Comparison of ENCODE assay signal across 8 cellular contexts in genomic region chr3:127589600-127590281, GRCh38. TPM values are rescaled to one million over a fixed set of nuclear protein-coding genes. Genes with fewer than 3 reads are reported as not detected.
DNase-seq lines count a peak whose midpoint lies in the region; ATAC-seq lines count a peak whose summit lies in the region.

No MANE protein-coding gene starts in this region.

- H3K9me3 ChIP-seq in trophoblast cell (ENCODE audit: insufficient read depth, low read depth, low read length) = no peaks in the 10 kb centered on the region

- H2BK120ac ChIP-seq in trophoblast cell (ENCODE audit: insufficient read depth, low read length, poor library complexity) = peak overlapping the region; percentile 55

- H3K4me1 Mint-ChIP-seq in activated T-cell treated with anti-CD3 and anti-CD28 coated beads, Interleukin-2, amount 50 U/mL, for 72 hours (ENCODE audit: low read depth) = peaks cover 24% of the 10 kb centered on the region

- peak overlapping the region; percentile 65 for H3K14ac ChIP-seq in trophoblast cell (ENCODE audit: low read length)

- H3K4me2 ChIP-seq in trophoblast cell (ENCODE audit: low read length) = peak overlapping the region; percentile 87

- H3K27ac ChIP-seq in trophoblast cell (ENCODE audit: low read depth, low read length) = peak overlapping the region; percentile 8

- peaks cover 8% of the 10 kb centered on the region for H3K79me2 ChIP-seq in trophoblast cell (ENCODE audit: control insufficient read depth, insufficient read depth, low read length, poor library complexity)

- H3K79me1 ChIP-seq in trophoblast cell (ENCODE audit: low read length) = peaks cover 3% of the 10 kb centered on the region

- H3K36me3 ChIP-seq in trophoblast cell (ENCODE audit: control insufficient read depth in 1 of 2, insufficient read depth in 2 of 2, low read length in 2 of 2) = no peaks in the 10 kb centered on the region

- no peaks in the 10 kb centered on the region for H3K27me3 Mint-ChIP-seq in activated T-cell treated with anti-CD3 and anti-CD28 coated beads, Interleukin-2, amount 50 U/mL, for 72 hours (ENCODE audit: low read depth)

- peaks cover 17 to 41% of the 10 kb centered on the region in 2 experiments for H3K4me1 ChIP-seq in trophoblast cell (ENCODE audit: control insufficient read depth in 1 of 2, insufficient read depth in 2 of 2, low read length in 2 of 2)

- H3K23ac ChIP-seq in trophoblast cell (ENCODE audit: low read length) = no peak overlapping the region

- peak overlapping the region; percentile 81 for H2AFZ ChIP-seq in trophoblast cell (ENCODE audit: insufficient read depth, low read length, poor library complexity)

- no peak overlapping the region for H2AK5ac ChIP-seq in trophoblast cell (ENCODE audit: low read length)

- WGBS in trophoblast cell (ENCODE audit: extremely low coverage, insufficient coverage, insufficient read length) = no CpG with 5 or more reads among the region's 56 CpGs

- peak overlapping the region; percentile 91 to 96 for H3K4me3 Mint-ChIP-seq in activated T-cell treated with anti-CD3 and anti-CD28 coated beads, Interleukin-2, amount 50 U/mL, for 72 hours

- H4K12ac ChIP-seq in trophoblast cell (ENCODE audit: low read depth, low read length) = peak overlapping the region; percentile 48

- peak overlapping the region; percentile 85 for H3K4me3 ChIP-seq in trophoblast cell (ENCODE audit: low read depth, low read length)

- H3K18ac ChIP-seq in trophoblast cell (ENCODE audit: low read length) = peak overlapping the region; percentile 79

- H2BK5ac ChIP-seq in trophoblast cell (ENCODE audit: low read depth, low read length, poor library complexity) = peak overlapping the region; percentile 41

- H3K4ac ChIP-seq in trophoblast cell (ENCODE audit: low read depth, low read length) = peak overlapping the region; percentile 42

- no peaks in the 10 kb centered on the region for H3K27me3 ChIP-seq in trophoblast cell (ENCODE audit: insufficient read depth, low read length)

- no peak overlapping the region for H2BK12ac ChIP-seq in trophoblast cell (ENCODE audit: low read length)

- H3K9me3 Mint-ChIP-seq in activated T-cell treated with anti-CD3 and anti-CD28 coated beads, Interleukin-2, amount 50 U/mL, for 72 hours = no peaks in the 10 kb centered on the region

- H4K91ac ChIP-seq in trophoblast cell (ENCODE audit: low read depth, low read length) = peak overlapping the region; percentile 80

- peak overlapping the region; percentile 87 for H3K9ac ChIP-seq in trophoblast cell (ENCODE audit: low read length)

- no peaks in the 10 kb centered on the region for H3K36me3 Mint-ChIP-seq in activated T-cell treated with anti-CD3 and anti-CD28 coated beads, Interleukin-2, amount 50 U/mL, for 72 hours (ENCODE audit: insufficient read depth in 2 of 2)

- ATAC-seq in HG03175 (IDR thresholded peaks at IDR 0.05; ENCODE audit: unreplicated experiment) = peak; percentile 7
- peak in 1 of 2 donors; percentile 2 for ATAC-seq in activated T-cell treated with anti-CD3 and anti-CD28 coated beads, Interleukin-2, amount 50 U/mL, for 72 hours (replicated peaks in 1 of 2)
- no peak for ATAC-seq in HG03571 (IDR thresholded peaks at IDR 0.05; ENCODE audit: unreplicated experiment)

- H4K8ac ChIP-seq in trophoblast cell (ENCODE audit: low read depth, low read length) = peak overlapping the region; percentile 82

- DNase-seq in activated CD4-positive, alpha-beta T cell treated with anti-CD3 and anti-CD28 coated beads for 48 hours = peak; percentile 36
- DNase-seq in activated CD4-positive, alpha-beta T cell treated with anti-CD3 and anti-CD28 coated beads for 1 hour = no peak
- peak; percentile 19 to 23 for DNase-seq in activated T-cell treated with anti-CD3 and anti-CD28 coated beads, Interleukin-2, amount 50 U/mL, for 72 hours
- DNase-seq in glomerular visceral epithelial cell (ENCODE audit: extremely low spot score) (peak; percentile 13), trophoblast cell (peak in 1 of 2 donors; percentile 33), GOT3 (lab: John Stamatoyannopoulos, UW) (no peak)

- peak overlapping the region; percentile 70 for H3K27ac Mint-ChIP-seq in activated T-cell treated with anti-CD3 and anti-CD28 coated beads, Interleukin-2, amount 50 U/mL, for 72 hours

RNA-seq across cellular contexts. Expression of gene TPRA1, which starts 0.8 kb away (rescaled TPM):
- 10 to 100 TPM; 31.1 to 39.0 TPM for total RNA-seq in activated T-cell treated with anti-CD3 and anti-CD28 coated beads, Interleukin-2, amount 50 U/mL, for 72 hours
- 11.5 and 13.0 TPM in 2 replicates for polyA plus RNA-seq in trophoblast cell (2013)

RNA-seq across cellular contexts. Expression of gene MCM2, which starts 8.5 kb away (rescaled TPM):
- total RNA-seq in activated T-cell treated with anti-CD3 and anti-CD28 coated beads, Interleukin-2, amount 50 U/mL, for 72 hours = 100 to 1,000 TPM; 122 to 219 TPM
- polyA plus RNA-seq in trophoblast cell (2013) = 15.4 and 15.8 TPM in 2 replicates

RNA-seq across cellular contexts. Expression of gene PODXL2, which starts 39.2 kb away (rescaled TPM):
- total RNA-seq in activated T-cell treated with anti-CD3 and anti-CD28 coated beads, Interleukin-2, amount 50 U/mL, for 72 hours = 1 to 10 TPM in 1 of 2 donors, under 1 TPM in 1; 0.14 to 1.4 TPM
- 0.61 and 0.78 TPM in 2 replicates for polyA plus RNA-seq in trophoblast cell (2013)

Comparison
In these comparisons a context has a peak if more than half of its experiments do, and no peak if none do; other contexts are left out.
1. DNase-seq: peak in activated CD4-positive, alpha-beta T cell treated with anti-CD3 and anti-CD28 coated beads for 48 hours (single experiment), activated T-cell treated with anti-CD3 and anti-CD28 coated beads, Interleukin-2, amount 50 U/mL, for 72 hours (2 of 2) and glomerular visceral epithelial cell (single experiment); none in activated CD4-positive, alpha-beta T cell treated with anti-CD3 and anti-CD28 coated beads for 1 hour (single experiment) and GOT3 (single experiment).